In genomic region chr7:106501605-106502580, GRCh38 we compare ENCODE assay signal across 24 cellular contexts.
A peak's percentile ranks its signal among the peaks of the same experiment; 100 is the strongest.
DNase-seq lines count a peak whose midpoint lies in the region; ATAC-seq, FAIRE-seq and TF ChIP-seq lines count a peak whose summit lies in the region.
"Had no signal": no experiment of that assay in that cellular context is flagged by ENCODE, and none has a peak within 500 bp of the region (broad histone marks: within the 10 kb centered on the region; RNA-seq: fewer than 3 reads in every experiment).

No MANE protein-coding gene starts in this region.

- no peak for TF ChIP-seq CTCF in NB4 (IDR thresholded peaks at IDR 0.05; ENCODE audit: low read depth, low read length)
- TF ChIP-seq CTCF in astrocyte (IDR thresholded peaks at IDR 0.05; ENCODE audit: insufficient read depth, low read depth, low read length): no peak
- TF ChIP-seq CTCF in upper lobe of right lung (IDR thresholded peaks at IDR 0.05): no peak

- H3K9ac ChIP-seq in astrocyte (ENCODE audit: low read length): no peak overlapping the region

- H3K27ac Mint-ChIP-seq in activated naive CD4-positive, alpha-beta T cell treated with anti-CD3 and anti-CD28 coated beads, Interleukin-2, amount 50 U/mL, for 24 hours: peak overlapping the region; percentile 9
- H3K27ac Mint-ChIP-seq in activated naive CD4-positive, alpha-beta T cell treated with anti-CD3 and anti-CD28 coated beads, Interleukin-2, amount 50 U/mL, for 72 hours: no peak overlapping the region
- H3K27ac Mint-ChIP-seq in astrocyte (ENCODE audit: unreplicated experiment): no peak overlapping the region
- H3K27ac Mint-ChIP-seq: immature natural killer cell, memory B cell, natural killer cell had no signal

- H4K20me1 ChIP-seq in astrocyte (ENCODE audit: insufficient read depth, low read length): no peaks in the 10 kb centered on the region

- H3K27me3 ChIP-seq in astrocyte (ENCODE audit: insufficient read depth, low read length): no peaks in the 10 kb centered on the region
- no peaks in the 10 kb centered on the region for H3K27me3 ChIP-seq in upper lobe of right lung
- H3K27me3 ChIP-seq: dorsolateral prefrontal cortex, esophagus muscularis mucosa, spleen, uterus had no signal

- no peaks in the 10 kb centered on the region for H3K9me3 Mint-ChIP-seq in activated naive CD4-positive, alpha-beta T cell treated with anti-CD3 and anti-CD28 coated beads, Interleukin-2, amount 50 U/mL, for 24 hours
- peaks cover 0 to 11% of the 10 kb centered on the region in 2 donors for H3K9me3 Mint-ChIP-seq in activated naive CD4-positive, alpha-beta T cell treated with anti-CD3 and anti-CD28 coated beads, Interleukin-2, amount 50 U/mL, for 72 hours
- H3K9me3 Mint-ChIP-seq in astrocyte (ENCODE audit: unreplicated experiment): peaks cover 5% of the 10 kb centered on the region
- H3K9me3 Mint-ChIP-seq: immature natural killer cell had no signal

- no peak for DNase-seq in activated naive CD4-positive, alpha-beta T cell treated with anti-CD3 and anti-CD28 coated beads, Interleukin-2, amount 50 U/mL, for 72 hours (ENCODE audit: low spot score in 2 of 2)
- DNase-seq in NB4 (ENCODE audit: low read depth) (peak; percentile 74), astrocyte (ENCODE audit: low read depth) (no peak), upper lobe of right lung (no peak), NCI-H774 (lab: John Stamatoyannopoulos, UW) (no peak), COLO668 (lab: John Stamatoyannopoulos, UW; ENCODE audit: unreplicated experiment) (no peak)
- DNase-seq: activated naive CD4-positive, alpha-beta T cell treated with Interleukin-2 at 50 U/mL for 16 hours; COR-L47; dorsolateral prefrontal cortex; EL; immature natural killer cell; natural killer cell; NCI-H187; NCI-H524; PC-3; psoas muscle; spleen; stimulated activated naive CD8-positive, alpha-beta T cell treated with anti-CD3 and anti-CD28 coated beads, Interleukin-15, amount 100 ng/mL, for 72 hours; uterus had no signal

- no peaks in the 10 kb centered on the region for H3K36me3 Mint-ChIP-seq in activated naive CD4-positive, alpha-beta T cell treated with anti-CD3 and anti-CD28 coated beads, Interleukin-2, amount 50 U/mL, for 24 hours
- H3K36me3 Mint-ChIP-seq in activated naive CD4-positive, alpha-beta T cell treated with anti-CD3 and anti-CD28 coated beads, Interleukin-2, amount 50 U/mL, for 72 hours: peaks cover 0 to 15% of the 10 kb centered on the region in 2 donors
- no peaks in the 10 kb centered on the region for H3K36me3 Mint-ChIP-seq in astrocyte (ENCODE audit: low read depth, unreplicated experiment)
- H3K36me3 Mint-ChIP-seq: immature natural killer cell, memory B cell, natural killer cell had no signal

- intact Hi-C loops in upper lobe of right lung (cut with DNase I): no loop called here

- H3K79me2 ChIP-seq in astrocyte (ENCODE audit: insufficient read depth, low read length): no peaks in the 10 kb centered on the region

- H2AFZ ChIP-seq in astrocyte (ENCODE audit: low read depth, low read length): peak overlapping the region; percentile 7

- no peaks in the 10 kb centered on the region for H3K4me1 ChIP-seq in astrocyte (ENCODE audit: insufficient read depth, low read length)
- no peaks in the 10 kb centered on the region for H3K4me1 ChIP-seq in upper lobe of right lung
- H3K4me1 ChIP-seq: esophagus muscularis mucosa, psoas muscle, spleen, uterus had no signal

- H3K4me3 ChIP-seq in NB4 (ENCODE audit: low read depth, low read length) (no peak overlapping the region), astrocyte (ENCODE audit: insufficient read depth, low read depth, low read length) (no peak overlapping the region), upper lobe of right lung (no peak overlapping the region)
- H3K4me3 ChIP-seq: dorsolateral prefrontal cortex, esophagus muscularis mucosa, psoas muscle, SK-N-MC, spleen, uterus had no signal

- H3K27me3 Mint-ChIP-seq in activated naive CD4-positive, alpha-beta T cell treated with anti-CD3 and anti-CD28 coated beads, Interleukin-2, amount 50 U/mL, for 24 hours: no peaks in the 10 kb centered on the region
- peaks cover under 1% of the 10 kb centered on the region for H3K27me3 Mint-ChIP-seq in astrocyte (ENCODE audit: low read depth, unreplicated experiment)
- H3K27me3 Mint-ChIP-seq: memory B cell had no signal

- H3K4me3 Mint-ChIP-seq in activated naive CD4-positive, alpha-beta T cell treated with anti-CD3 and anti-CD28 coated beads, Interleukin-2, amount 50 U/mL, for 24 hours: peak overlapping the region; percentile 39
- H3K4me3 Mint-ChIP-seq in astrocyte (ENCODE audit: unreplicated experiment): no peak overlapping the region
- H3K4me3 Mint-ChIP-seq: immature natural killer cell; memory B cell; natural killer cell; stimulated activated naive CD8-positive, alpha-beta T cell treated with anti-CD3 and anti-CD28 coated beads, Interleukin-15, amount 100 ng/mL, for 72 hours had no signal

- H3K27ac ChIP-seq in astrocyte (ENCODE audit: low read depth, low read length) (no peak overlapping the region), upper lobe of right lung (no peak overlapping the region)
- H3K27ac ChIP-seq: dorsolateral prefrontal cortex, esophagus muscularis mucosa, psoas muscle, SK-N-MC, spleen, uterus had no signal

- ATAC-seq in activated naive CD4-positive, alpha-beta T cell treated with anti-CD3 and anti-CD28 coated beads, Interleukin-2, amount 50 U/mL, for 72 hours: no peak
- peak; percentile 82 for ATAC-seq in upper lobe of right lung
- ATAC-seq in HG02759 (IDR thresholded peaks at IDR 0.05; ENCODE audit: unreplicated experiment): no peak
- ATAC-seq: natural killer cell; PC-3; psoas muscle; stimulated activated naive CD8-positive, alpha-beta T cell treated with anti-CD3 and anti-CD28 coated beads, Interleukin-15, amount 100 ng/mL, for 72 hours had no signal

- H3K4me2 ChIP-seq in astrocyte (ENCODE audit: low read length): no peak overlapping the region

- H3K36me3 ChIP-seq in astrocyte (ENCODE audit: insufficient read depth, low read length) (no peaks in the 10 kb centered on the region), upper lobe of right lung (no peaks in the 10 kb centered on the region)
- H3K36me3 ChIP-seq: esophagus muscularis mucosa, spleen, uterus had no signal

- H3K4me1 Mint-ChIP-seq in activated naive CD4-positive, alpha-beta T cell treated with anti-CD3 and anti-CD28 coated beads, Interleukin-2, amount 50 U/mL, for 24 hours: peaks cover 41% of the 10 kb centered on the region
- no peaks in the 10 kb centered on the region for H3K4me1 Mint-ChIP-seq in astrocyte (ENCODE audit: low read depth, unreplicated experiment)
- H3K4me1 Mint-ChIP-seq: immature natural killer cell, memory B cell, natural killer cell had no signal

- no peak for FAIRE-seq in astrocyte (lab: Jason Lieb, UNC)

- TF ChIP-seq POLR2A in NB4 (IDR thresholded peaks at IDR 0.05; ENCODE audit: extremely low read depth, insufficient read length): no peak

- H3K9me3 ChIP-seq in astrocyte (ENCODE audit: insufficient read depth, low read depth, low read length) (no peaks in the 10 kb centered on the region), upper lobe of right lung (no peaks in the 10 kb centered on the region)
- H3K9me3 ChIP-seq: esophagus muscularis mucosa, psoas muscle, uterus had no signal
